In the genomic region with DNA sequence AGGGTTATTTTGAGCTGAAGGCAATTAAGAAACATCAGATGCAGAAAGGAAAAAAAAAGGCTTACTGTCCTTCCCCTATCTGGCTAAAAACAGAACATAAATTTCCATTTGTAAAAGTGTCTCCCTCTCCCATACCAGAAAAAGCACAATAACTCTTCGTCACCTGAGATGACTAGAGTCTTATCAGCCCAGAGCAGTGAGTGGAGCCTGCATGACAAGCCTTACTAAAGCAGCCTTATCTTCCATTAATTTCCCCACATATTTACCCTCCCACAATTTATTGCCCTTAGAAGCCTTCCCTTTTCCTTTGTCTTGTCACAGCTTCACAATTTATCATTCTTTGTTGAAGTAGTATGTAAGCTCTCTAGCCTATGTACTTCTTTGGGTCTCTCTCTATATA, we compare ENCODE assay signal across 1 cellular context.
TF ChIP-seq lines count a peak whose summit lies in the region.

No MANE protein-coding gene starts in this region.

TF ChIP-seq in K562, 482 proteins besides CTCF, POLR2A, EP300 and RAD21 (continued from another document and continues in another):
- TF ChIP-seq, protein P1, sequence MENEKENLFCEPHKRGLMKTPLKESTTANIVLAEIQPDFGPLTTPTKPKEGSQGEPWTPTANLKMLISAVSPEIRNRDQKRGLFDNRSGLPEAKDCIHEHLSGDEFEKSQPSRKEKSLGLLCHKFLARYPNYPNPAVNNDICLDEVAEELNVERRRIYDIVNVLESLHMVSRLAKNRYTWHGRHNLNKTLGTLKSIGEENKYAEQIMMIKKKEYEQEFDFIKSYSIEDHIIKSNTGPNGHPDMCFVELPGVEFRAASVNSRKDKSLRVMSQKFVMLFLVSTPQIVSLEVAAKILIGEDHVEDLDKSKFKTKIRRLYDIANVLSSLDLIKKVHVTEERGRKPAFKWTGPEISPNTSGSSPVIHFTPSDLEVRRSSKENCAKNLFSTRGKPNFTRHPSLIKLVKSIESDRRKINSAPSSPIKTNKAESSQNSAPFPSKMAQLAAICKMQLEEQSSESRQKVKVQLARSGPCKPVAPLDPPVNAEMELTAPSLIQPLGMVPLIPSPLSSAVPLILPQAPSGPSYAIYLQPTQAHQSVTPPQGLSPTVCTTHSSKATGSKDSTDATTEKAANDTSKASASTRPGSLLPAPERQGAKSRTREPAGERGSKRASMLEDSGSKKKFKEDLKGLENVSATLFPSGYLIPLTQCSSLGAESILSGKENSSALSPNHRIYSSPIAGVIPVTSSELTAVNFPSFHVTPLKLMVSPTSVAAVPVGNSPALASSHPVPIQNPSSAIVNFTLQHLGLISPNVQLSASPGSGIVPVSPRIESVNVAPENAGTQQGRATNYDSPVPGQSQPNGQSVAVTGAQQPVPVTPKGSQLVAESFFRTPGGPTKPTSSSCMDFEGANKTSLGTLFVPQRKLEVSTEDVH (IDR thresholded peaks at IDR 0.05; ENCODE audit: low read depth, partially characterized antibody) = no peak
- TF ChIP-seq ZNF347 (CRISPR knock-in tag; IDR thresholded peaks at IDR 0.05; ENCODE audit: low read depth) (no peak), ZEB2 (IDR thresholded peaks at IDR 0.05) (peak; percentile 95), BRD9 (IDR thresholded peaks at IDR 0.05; ENCODE audit: low read depth, partially characterized antibody) (peak; percentile 88), HDAC1 (IDR thresholded peaks at IDR 0.05) (peak in 1 of 2 experiments; percentile 73; a peak in 2 of 4 replicates), ZNF23 (CRISPR knock-in tag; IDR thresholded peaks at IDR 0.05) (no peak), TEAD4 (IDR thresholded peaks at IDR 0.05; ENCODE audit: low read length) (peak; percentile 98), TEAD4 (CRISPR knock-in tag; IDR thresholded peaks at IDR 0.05; ENCODE audit: borderline replicate concordance) (no peak), TFAP4 (CRISPR knock-in tag; IDR thresholded peaks at IDR 0.05; ENCODE audit: borderline replicate concordance) (no peak), RCOR1 (IDR thresholded peaks at IDR 0.05; ENCODE audit: borderline replicate concordance in 1 of 2, low read depth in 2 of 2, low read length in 2 of 2) (peak; percentile 5 to 82; a peak in 2 of 4 replicates), NFIX (CRISPR knock-in tag; IDR thresholded peaks at IDR 0.05; ENCODE audit: low read depth) (no peak), ZNF384 (IDR thresholded peaks at IDR 0.05; ENCODE audit: low read depth, low read length) (peak; percentile 90), NRF1 (conservative IDR thresholded peaks at IDR 0.05 in 1 of 2, IDR thresholded peaks at IDR 0.05 in 1 of 2) (no peak), CBFB (CRISPR knock-in tag; IDR thresholded peaks at IDR 0.05) (no peak), AFF4 (CRISPR knock-in tag; IDR thresholded peaks at IDR 0.05) (no peak), ZNF561 (CRISPR knock-in tag; conservative IDR thresholded peaks at IDR 0.05) (no peak), ZNF444 (CRISPR knock-in tag; IDR thresholded peaks at IDR 0.05) (no peak), ATF2 (CRISPR knock-in tag; IDR thresholded peaks at IDR 0.05) (no peak), CSDE1 (IDR thresholded peaks at IDR 0.05) (no peak), EWSR1 (IDR thresholded peaks at IDR 0.05; ENCODE audit: borderline replicate concordance, low read depth, partially characterized antibody) (no peak), SRF (CRISPR knock-in tag; IDR thresholded peaks at IDR 0.05) (no peak), SIN3A (IDR thresholded peaks at IDR 0.05; ENCODE audit: borderline replicate concordance in 2 of 2, control insufficient read depth in 1 of 2, low read depth in 2 of 2, low read length in 2 of 2) (no peak), WHSC1 (IDR thresholded peaks at IDR 0.05; ENCODE audit: low read length) (no peak), ZBTB2 (IDR thresholded peaks at IDR 0.05) (peak; percentile 71; the same call in 1 of the 2 replicates), ZNF766 (CRISPR knock-in tag; conservative IDR thresholded peaks at IDR 0.05) (peak; percentile 63; the same call in 1 of the 2 replicates)
- TF ChIP-seq, protein P2, sequence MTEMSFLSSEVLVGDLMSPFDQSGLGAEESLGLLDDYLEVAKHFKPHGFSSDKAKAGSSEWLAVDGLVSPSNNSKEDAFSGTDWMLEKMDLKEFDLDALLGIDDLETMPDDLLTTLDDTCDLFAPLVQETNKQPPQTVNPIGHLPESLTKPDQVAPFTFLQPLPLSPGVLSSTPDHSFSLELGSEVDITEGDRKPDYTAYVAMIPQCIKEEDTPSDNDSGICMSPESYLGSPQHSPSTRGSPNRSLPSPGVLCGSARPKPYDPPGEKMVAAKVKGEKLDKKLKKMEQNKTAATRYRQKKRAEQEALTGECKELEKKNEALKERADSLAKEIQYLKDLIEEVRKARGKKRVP (CRISPR knock-in tag; IDR thresholded peaks at IDR 0.05) = no peak
- TF ChIP-seq, protein P3, sequence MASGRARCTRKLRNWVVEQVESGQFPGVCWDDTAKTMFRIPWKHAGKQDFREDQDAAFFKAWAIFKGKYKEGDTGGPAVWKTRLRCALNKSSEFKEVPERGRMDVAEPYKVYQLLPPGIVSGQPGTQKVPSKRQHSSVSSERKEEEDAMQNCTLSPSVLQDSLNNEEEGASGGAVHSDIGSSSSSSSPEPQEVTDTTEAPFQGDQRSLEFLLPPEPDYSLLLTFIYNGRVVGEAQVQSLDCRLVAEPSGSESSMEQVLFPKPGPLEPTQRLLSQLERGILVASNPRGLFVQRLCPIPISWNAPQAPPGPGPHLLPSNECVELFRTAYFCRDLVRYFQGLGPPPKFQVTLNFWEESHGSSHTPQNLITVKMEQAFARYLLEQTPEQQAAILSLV (tag; IDR thresholded peaks at IDR 0.05) = no peak
- TF ChIP-seq, protein P4, sequence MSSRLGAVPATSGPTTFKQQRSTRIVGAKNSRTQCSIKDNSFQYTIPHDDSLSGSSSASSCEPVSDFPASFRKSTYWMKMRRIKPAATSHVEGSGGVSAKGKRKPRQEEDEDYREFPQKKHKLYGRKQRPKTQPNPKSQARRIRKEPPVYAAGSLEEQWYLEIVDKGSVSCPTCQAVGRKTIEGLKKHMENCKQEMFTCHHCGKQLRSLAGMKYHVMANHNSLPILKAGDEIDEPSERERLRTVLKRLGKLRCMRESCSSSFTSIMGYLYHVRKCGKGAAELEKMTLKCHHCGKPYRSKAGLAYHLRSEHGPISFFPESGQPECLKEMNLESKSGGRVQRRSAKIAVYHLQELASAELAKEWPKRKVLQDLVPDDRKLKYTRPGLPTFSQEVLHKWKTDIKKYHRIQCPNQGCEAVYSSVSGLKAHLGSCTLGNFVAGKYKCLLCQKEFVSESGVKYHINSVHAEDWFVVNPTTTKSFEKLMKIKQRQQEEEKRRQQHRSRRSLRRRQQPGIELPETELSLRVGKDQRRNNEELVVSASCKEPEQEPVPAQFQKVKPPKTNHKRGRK (tag; IDR thresholded peaks at IDR 0.05) = no peak
- TF ChIP-seq, protein P5, sequence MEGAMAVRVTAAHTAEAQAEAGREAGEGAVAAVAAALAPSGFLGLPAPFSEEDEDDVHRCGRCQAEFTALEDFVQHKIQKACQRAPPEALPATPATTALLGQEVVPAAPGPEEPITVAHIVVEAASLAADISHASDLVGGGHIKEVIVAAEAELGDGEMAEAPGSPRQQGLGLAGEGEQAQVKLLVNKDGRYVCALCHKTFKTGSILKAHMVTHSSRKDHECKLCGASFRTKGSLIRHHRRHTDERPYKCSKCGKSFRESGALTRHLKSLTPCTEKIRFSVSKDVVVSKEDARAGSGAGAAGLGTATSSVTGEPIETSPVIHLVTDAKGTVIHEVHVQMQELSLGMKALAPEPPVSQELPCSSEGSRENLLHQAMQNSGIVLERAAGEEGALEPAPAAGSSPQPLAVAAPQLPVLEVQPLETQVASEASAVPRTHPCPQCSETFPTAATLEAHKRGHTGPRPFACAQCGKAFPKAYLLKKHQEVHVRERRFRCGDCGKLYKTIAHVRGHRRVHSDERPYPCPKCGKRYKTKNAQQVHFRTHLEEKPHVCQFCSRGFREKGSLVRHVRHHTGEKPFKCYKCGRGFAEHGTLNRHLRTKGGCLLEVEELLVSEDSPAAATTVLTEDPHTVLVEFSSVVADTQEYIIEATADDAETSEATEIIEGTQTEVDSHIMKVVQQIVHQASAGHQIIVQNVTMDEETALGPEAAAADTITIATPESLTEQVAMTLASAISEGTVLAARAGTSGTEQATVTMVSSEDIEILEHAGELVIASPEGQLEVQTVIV (CRISPR knock-in tag; IDR thresholded peaks at IDR 0.05; ENCODE audit: borderline replicate concordance) = no peak
- TF ChIP-seq, protein P6, sequence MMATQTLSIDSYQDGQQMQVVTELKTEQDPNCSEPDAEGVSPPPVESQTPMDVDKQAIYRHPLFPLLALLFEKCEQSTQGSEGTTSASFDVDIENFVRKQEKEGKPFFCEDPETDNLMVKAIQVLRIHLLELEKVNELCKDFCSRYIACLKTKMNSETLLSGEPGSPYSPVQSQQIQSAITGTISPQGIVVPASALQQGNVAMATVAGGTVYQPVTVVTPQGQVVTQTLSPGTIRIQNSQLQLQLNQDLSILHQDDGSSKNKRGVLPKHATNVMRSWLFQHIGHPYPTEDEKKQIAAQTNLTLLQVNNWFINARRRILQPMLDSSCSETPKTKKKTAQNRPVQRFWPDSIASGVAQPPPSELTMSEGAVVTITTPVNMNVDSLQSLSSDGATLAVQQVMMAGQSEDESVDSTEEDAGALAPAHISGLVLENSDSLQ (IDR thresholded peaks at IDR 0.05) = peak; percentile 92
- TF ChIP-seq, protein P7, sequence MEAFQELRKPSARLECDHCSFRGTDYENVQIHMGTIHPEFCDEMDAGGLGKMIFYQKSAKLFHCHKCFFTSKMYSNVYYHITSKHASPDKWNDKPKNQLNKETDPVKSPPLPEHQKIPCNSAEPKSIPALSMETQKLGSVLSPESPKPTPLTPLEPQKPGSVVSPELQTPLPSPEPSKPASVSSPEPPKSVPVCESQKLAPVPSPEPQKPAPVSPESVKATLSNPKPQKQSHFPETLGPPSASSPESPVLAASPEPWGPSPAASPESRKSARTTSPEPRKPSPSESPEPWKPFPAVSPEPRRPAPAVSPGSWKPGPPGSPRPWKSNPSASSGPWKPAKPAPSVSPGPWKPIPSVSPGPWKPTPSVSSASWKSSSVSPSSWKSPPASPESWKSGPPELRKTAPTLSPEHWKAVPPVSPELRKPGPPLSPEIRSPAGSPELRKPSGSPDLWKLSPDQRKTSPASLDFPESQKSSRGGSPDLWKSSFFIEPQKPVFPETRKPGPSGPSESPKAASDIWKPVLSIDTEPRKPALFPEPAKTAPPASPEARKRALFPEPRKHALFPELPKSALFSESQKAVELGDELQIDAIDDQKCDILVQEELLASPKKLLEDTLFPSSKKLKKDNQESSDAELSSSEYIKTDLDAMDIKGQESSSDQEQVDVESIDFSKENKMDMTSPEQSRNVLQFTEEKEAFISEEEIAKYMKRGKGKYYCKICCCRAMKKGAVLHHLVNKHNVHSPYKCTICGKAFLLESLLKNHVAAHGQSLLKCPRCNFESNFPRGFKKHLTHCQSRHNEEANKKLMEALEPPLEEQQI (IDR thresholded peaks at IDR 0.05) = peak; percentile 97
